ENCODE assay signal across 1 cellular context in the genomic region with DNA sequence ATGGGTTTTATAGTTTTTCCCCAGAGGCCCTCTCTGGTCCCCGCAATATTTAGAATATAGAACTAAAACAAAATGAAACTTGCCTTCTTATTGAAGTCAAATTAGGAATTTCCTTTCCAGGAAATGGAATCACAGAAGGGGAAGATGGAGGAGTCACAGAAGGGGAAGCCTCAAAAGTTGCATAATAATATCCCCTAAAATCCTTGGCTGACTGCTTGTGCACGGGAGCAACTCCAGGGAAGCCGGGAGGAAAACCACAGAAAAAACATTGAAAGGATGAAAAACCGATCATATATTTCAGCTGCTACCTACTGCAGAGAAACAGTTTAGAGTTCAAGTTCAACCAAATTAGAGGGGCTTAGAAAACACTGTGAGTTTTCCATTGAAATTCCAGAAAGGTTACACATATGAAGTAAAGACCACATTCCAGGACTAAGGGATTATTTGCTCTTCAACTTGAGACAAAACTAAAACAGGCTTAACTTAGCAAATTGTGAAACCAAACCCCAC.
TF ChIP-seq lines count a peak whose summit lies in the region.

No MANE protein-coding gene starts in this region.

TF ChIP-seq in HepG2, 621 proteins besides CTCF, POLR2A, EP300 and RAD21 (continued from another document):
- TF ChIP-seq, protein P1, sequence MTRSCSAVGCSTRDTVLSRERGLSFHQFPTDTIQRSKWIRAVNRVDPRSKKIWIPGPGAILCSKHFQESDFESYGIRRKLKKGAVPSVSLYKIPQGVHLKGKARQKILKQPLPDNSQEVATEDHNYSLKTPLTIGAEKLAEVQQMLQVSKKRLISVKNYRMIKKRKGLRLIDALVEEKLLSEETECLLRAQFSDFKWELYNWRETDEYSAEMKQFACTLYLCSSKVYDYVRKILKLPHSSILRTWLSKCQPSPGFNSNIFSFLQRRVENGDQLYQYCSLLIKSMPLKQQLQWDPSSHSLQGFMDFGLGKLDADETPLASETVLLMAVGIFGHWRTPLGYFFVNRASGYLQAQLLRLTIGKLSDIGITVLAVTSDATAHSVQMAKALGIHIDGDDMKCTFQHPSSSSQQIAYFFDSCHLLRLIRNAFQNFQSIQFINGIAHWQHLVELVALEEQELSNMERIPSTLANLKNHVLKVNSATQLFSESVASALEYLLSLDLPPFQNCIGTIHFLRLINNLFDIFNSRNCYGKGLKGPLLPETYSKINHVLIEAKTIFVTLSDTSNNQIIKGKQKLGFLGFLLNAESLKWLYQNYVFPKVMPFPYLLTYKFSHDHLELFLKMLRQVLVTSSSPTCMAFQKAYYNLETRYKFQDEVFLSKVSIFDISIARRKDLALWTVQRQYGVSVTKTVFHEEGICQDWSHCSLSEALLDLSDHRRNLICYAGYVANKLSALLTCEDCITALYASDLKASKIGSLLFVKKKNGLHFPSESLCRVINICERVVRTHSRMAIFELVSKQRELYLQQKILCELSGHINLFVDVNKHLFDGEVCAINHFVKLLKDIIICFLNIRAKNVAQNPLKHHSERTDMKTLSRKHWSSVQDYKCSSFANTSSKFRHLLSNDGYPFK (CRISPR knock-in tag; IDR thresholded peaks at IDR 0.05; ENCODE audit: borderline replicate concordance), result no peak
- no peak for TF ChIP-seq ZFY (CRISPR knock-in tag; IDR thresholded peaks at IDR 0.05)
- TF ChIP-seq FOXA1 (IDR thresholded peaks at IDR 0.05), result no peak
- no peak for TF ChIP-seq FOXA1 (CRISPR knock-in tag; IDR thresholded peaks at IDR 0.05)
- no peak for TF ChIP-seq ZNF333 (CRISPR knock-in tag; IDR thresholded peaks at IDR 0.05; ENCODE audit: borderline replicate concordance)
- TF ChIP-seq GLI4 (CRISPR knock-in tag; IDR thresholded peaks at IDR 0.05; ENCODE audit: borderline replicate concordance), result no peak
- TF ChIP-seq HNRNPUL1 (IDR thresholded peaks at IDR 0.05; ENCODE audit: low read depth, low read length), result no peak
